17 cellular contexts compared by ENCODE assay signal in the genomic region with DNA sequence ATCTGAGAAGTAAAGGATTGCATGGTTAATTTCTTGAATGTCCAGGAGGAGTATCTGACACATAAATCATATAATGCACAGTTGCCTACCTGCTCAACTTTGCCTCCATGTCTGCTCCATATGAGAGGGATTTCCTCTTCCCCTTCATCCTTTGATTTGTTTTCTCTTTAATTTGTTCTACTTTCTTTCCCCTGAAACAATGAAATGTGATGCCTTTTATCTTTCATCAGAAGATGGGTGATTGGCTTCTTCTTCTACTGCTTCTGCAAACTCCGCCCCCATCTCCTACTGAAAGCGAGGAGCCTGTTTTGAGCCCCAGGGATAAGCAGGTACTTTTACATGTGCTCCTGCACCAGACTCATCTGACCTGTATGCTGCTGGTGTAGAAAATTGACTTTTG. TPM values are rescaled to one million over a fixed set of nuclear protein-coding genes. Genes with fewer than 3 reads are reported as not detected.
DNase-seq lines count a peak whose midpoint lies in the region; ATAC-seq and TF ChIP-seq lines count a peak whose summit lies in the region.
"Had no signal": no experiment of that assay in that cellular context is flagged by ENCODE, and none has a peak within 500 bp of the region (broad histone marks: within the 10 kb centered on the region; RNA-seq: fewer than 3 reads in every experiment).

No MANE protein-coding gene starts in this region.

- H3K79me1 ChIP-seq in H9 (ENCODE audit: insufficient read depth, low read depth, low read length, poor library complexity, severe bottlenecking) (no peaks in the 10 kb centered on the region), mesendoderm (ENCODE audit: low read length) (no peaks in the 10 kb centered on the region)

- H3T11ph ChIP-seq in H9 (ENCODE audit: low read length) = no peak overlapping the region

- H3K4me3 Mint-ChIP-seq in CD4-positive, CD25-positive, alpha-beta regulatory T cell = no peak overlapping the region
- H3K4me3 Mint-ChIP-seq in H9 = no peak overlapping the region
- no peak overlapping the region for H3K4me3 Mint-ChIP-seq in WTC11
- H3K4me3 Mint-ChIP-seq in T-helper 2 cell treated with Interferon-gamma antibody and Interleukin-4, amounts not matched to agents 5 μg/mL and 100 μg/mL, for 36 hours = no peak overlapping the region
- H3K4me3 Mint-ChIP-seq: CD4-positive, alpha-beta T cell; HFFc6 had no signal

- H4K5ac ChIP-seq in H9 (ENCODE audit: insufficient read length, low read depth, low read length) (no peak overlapping the region), mesendoderm (ENCODE audit: low read length) (no peak overlapping the region)

- H3K27me3 ChIP-seq in CD4-positive, CD25-positive, alpha-beta regulatory T cell (ENCODE audit: control insufficient read depth, insufficient read depth, low read length) = no peaks in the 10 kb centered on the region
- no peaks in the 10 kb centered on the region for H3K27me3 ChIP-seq in H9 (ENCODE audit: insufficient read depth, low read length)
- H3K27me3 ChIP-seq in mesendoderm (ENCODE audit: insufficient read depth, low read length, poor library complexity) = no peaks in the 10 kb centered on the region
- H3K27me3 ChIP-seq: BE2C had no signal

- no peak overlapping the region for H3K14ac ChIP-seq in H9 (ENCODE audit: insufficient read depth, low read length)

- H3K9me3 Mint-ChIP-seq in CD4-positive, CD25-positive, alpha-beta regulatory T cell = peaks cover 0 to 2% (median 0%) of the 10 kb centered on the region in 7 donors
- no peaks in the 10 kb centered on the region; a peak in 1 of 5 replicates for H3K9me3 Mint-ChIP-seq in H9
- H3K9me3 Mint-ChIP-seq in WTC11 = no peaks in the 10 kb centered on the region
- H3K9me3 Mint-ChIP-seq in T-helper 2 cell treated with Interferon-gamma antibody and Interleukin-4, amounts not matched to agents 5 μg/mL and 100 μg/mL, for 36 hours = no peaks in the 10 kb centered on the region
- H3K9me3 Mint-ChIP-seq: CD4-positive, alpha-beta T cell; HFFc6 had no signal

- H3K36me3 ChIP-seq in CD4-positive, CD25-positive, alpha-beta regulatory T cell (ENCODE audit: control insufficient read depth, insufficient read depth, low read length) = no peaks in the 10 kb centered on the region
- no peaks in the 10 kb centered on the region for H3K36me3 ChIP-seq in mesendoderm (ENCODE audit: control insufficient read depth, insufficient read depth, low read length)
- H3K36me3 ChIP-seq: BE2C had no signal

- no peaks in the 10 kb centered on the region for H3K27me3 Mint-ChIP-seq in CD4-positive, CD25-positive, alpha-beta regulatory T cell
- H3K27me3 Mint-ChIP-seq in H9 (ENCODE audit: low read depth) (peaks cover 2% of the 10 kb centered on the region), WTC11 (ENCODE audit: low read depth) (no peaks in the 10 kb centered on the region; the same call in none of the 2 replicates)
- peaks cover 2% of the 10 kb centered on the region for H3K27me3 Mint-ChIP-seq in T-helper 2 cell treated with Interferon-gamma antibody and Interleukin-4, amounts not matched to agents 5 μg/mL and 100 μg/mL, for 36 hours (ENCODE audit: low read depth)
- H3K27me3 Mint-ChIP-seq: CD4-positive, alpha-beta T cell had no signal

- H2BK5ac ChIP-seq in H9 (ENCODE audit: insufficient read length, low read length) = no peak overlapping the region
- no peak overlapping the region for H2BK5ac ChIP-seq in mesendoderm (ENCODE audit: low read length)

- no peak for ATAC-seq in CD4-positive, CD25-positive, alpha-beta regulatory T cell (ENCODE audit: low read depth in 2 of 2)
- peak; percentile 19; the same call in 1 of the 2 replicates for ATAC-seq in WTC11
- ATAC-seq: K562 had no signal

- no peak overlapping the region for H4K91ac ChIP-seq in H9 (ENCODE audit: insufficient read length, low read depth, low read length)

- H3K56ac ChIP-seq in H9 (ENCODE audit: insufficient read length, low read depth, low read length) (no peak overlapping the region), mesendoderm (ENCODE audit: low read length) (no peak overlapping the region)

- H3K79me2 ChIP-seq in H9 (ENCODE audit: insufficient read depth, low read length) = no peaks in the 10 kb centered on the region
- H3K79me2 ChIP-seq in mesendoderm (ENCODE audit: control insufficient read depth, insufficient read depth, low read length) = no peaks in the 10 kb centered on the region

- H2BK120ac ChIP-seq in H9 (ENCODE audit: low read depth, low read length, poor library complexity, severe bottlenecking) (no peak overlapping the region), mesendoderm (ENCODE audit: low read depth, low read length) (no peak overlapping the region)

- CTCF ChIA-PET in WTC11 (lab: Charles Lee) = no interaction called here

- TF ChIP-seq CTCF in H9 (conservative IDR thresholded peaks at IDR 0.05) (no peak), WTC11 (IDR thresholded peaks at IDR 0.05) (no peak)

- no peaks in the 10 kb centered on the region for H4K20me1 ChIP-seq in H9 (ENCODE audit: control insufficient read depth, insufficient read depth, insufficient read length)

- peaks cover 14 to 34% (median 27%) of the 10 kb centered on the region in 4 donors for H3K4me1 Mint-ChIP-seq in CD4-positive, CD25-positive, alpha-beta regulatory T cell
- H3K4me1 Mint-ChIP-seq in H9 (peaks cover 40 to 45% of the 10 kb centered on the region in 2 experiments), WTC11 (peaks cover 51% of the 10 kb centered on the region)
- H3K4me1 Mint-ChIP-seq in T-helper 2 cell treated with Interferon-gamma antibody and Interleukin-4, amounts not matched to agents 5 μg/mL and 100 μg/mL, for 36 hours (ENCODE audit: low read depth) = peaks cover 26% of the 10 kb centered on the region

- peaks cover 4% of the 10 kb centered on the region for H3K4me1 ChIP-seq in CD4-positive, CD25-positive, alpha-beta regulatory T cell (ENCODE audit: control insufficient read depth, insufficient read depth, low read length, poor library complexity, severe bottlenecking)
- peaks cover 16% of the 10 kb centered on the region for H3K4me1 ChIP-seq in H9 (ENCODE audit: insufficient read depth, low read length)
- peaks cover 27% of the 10 kb centered on the region for H3K4me1 ChIP-seq in mesendoderm (ENCODE audit: control insufficient read depth, low read depth, low read length)
- H3K4me1 ChIP-seq: Caco-2 had no signal

- H3K4ac ChIP-seq in H9 (ENCODE audit: low read depth, low read length) (no peak overlapping the region), mesendoderm (ENCODE audit: low read depth, low read length) (peak overlapping the region; percentile 52)

- H3K4me3 ChIP-seq in CD4-positive, CD25-positive, alpha-beta regulatory T cell (ENCODE audit: low read depth, low read length) = no peak overlapping the region
- no peak overlapping the region for H3K4me3 ChIP-seq in mesendoderm (ENCODE audit: low read length)
- H3K4me3 ChIP-seq: K562 had no signal

- POLR2A ChIA-PET in WTC11 (lab: Charles Lee) = no interaction called here

- no peaks in the 10 kb centered on the region for H3K9me3 ChIP-seq in CD4-positive, CD25-positive, alpha-beta regulatory T cell (ENCODE audit: control insufficient read depth in 2 of 2, low read length in 2 of 2)
- H3K9me3 ChIP-seq in H9 (ENCODE audit: control insufficient read depth, low read depth, low read length) = no peaks in the 10 kb centered on the region
- H3K9me3 ChIP-seq: BE2C, Caco-2 had no signal

- no peaks in the 10 kb centered on the region for H3K36me3 Mint-ChIP-seq in CD4-positive, CD25-positive, alpha-beta regulatory T cell
- H3K36me3 Mint-ChIP-seq in H9 (ENCODE audit: insufficient read depth in 1 of 3, low read depth in 3 of 3) (no peaks in the 10 kb centered on the region; a peak in 1 of 7 replicates), WTC11 (no peaks in the 10 kb centered on the region)
- H3K36me3 Mint-ChIP-seq in T-helper 2 cell treated with Interferon-gamma antibody and Interleukin-4, amounts not matched to agents 5 μg/mL and 100 μg/mL, for 36 hours (ENCODE audit: low read depth) = no peaks in the 10 kb centered on the region

- H2BK20ac ChIP-seq in H9 (ENCODE audit: low read depth, low read length, poor library complexity, severe bottlenecking) = no peak overlapping the region

- H3K9ac ChIP-seq in H9 (ENCODE audit: extremely low read depth, insufficient read length, low read length) = no peak overlapping the region
- H3K9ac ChIP-seq in mesendoderm (ENCODE audit: low read length) = no peak overlapping the region

- WGBS in H9 (ENCODE audit: extremely low coverage, insufficient read length, low lambda C conversion rate) = no CpG with 5 or more reads among the region's 2 CpGs
- no CpG with 5 or more reads among the region's 2 CpGs for WGBS in mesendoderm (ENCODE audit: extremely low coverage, insufficient coverage, low lambda C conversion rate)

- DNase-seq in CD4-positive, CD25-positive, alpha-beta regulatory T cell = no peak
- no peak for DNase-seq in H9
- no peak for DNase-seq in WTC11 (ENCODE audit: low spot score)
- DNase-seq in mesendoderm = no peak
- no peak for DNase-seq in T-helper 2 cell treated with Interferon-gamma antibody and Interleukin-4, amounts not matched to agents 5 μg/mL and 100 μg/mL, for 36 hours (ENCODE audit: low spot score)
- DNase-seq in nucleus accumbens (lab: John Stamatoyannopoulos, UW) = no peak
- no peak for DNase-seq in NCI-H345 treated with DMSO at 0.1 percent for 48 hours (lab: John Stamatoyannopoulos, UW; ENCODE audit: unreplicated experiment)
- DNase-seq: BE2C; C1 segment of cervical spinal cord; Caco-2; CD4-positive, alpha-beta T cell; GDM1; HCEC 1CT; HFFc6; IMR-90 had no signal

- H2AFZ ChIP-seq in H9 (ENCODE audit: low read length) = no peak overlapping the region

- peak overlapping the region; percentile 14 for H3K4me2 ChIP-seq in H9 (ENCODE audit: insufficient read depth, insufficient read length, low read length)
- H3K4me2 ChIP-seq in mesendoderm (ENCODE audit: low read length) = no peak overlapping the region

- H2BK15ac ChIP-seq in H9 (ENCODE audit: low read depth, low read length) (no peak overlapping the region), mesendoderm (replicated peaks; ENCODE audit: low read depth) (peak overlapping the region; percentile 37)

- H2AK5ac ChIP-seq in H9 (ENCODE audit: insufficient read length, low read length) (no peak overlapping the region), mesendoderm (ENCODE audit: low read length) (no peak overlapping the region)

- peak overlapping the region in 2 of 3 donors; percentile 58 to 80 for H3K27ac Mint-ChIP-seq in CD4-positive, CD25-positive, alpha-beta regulatory T cell
- H3K27ac Mint-ChIP-seq in H9 (no peak overlapping the region), WTC11 (no peak overlapping the region)
- H3K27ac Mint-ChIP-seq in T-helper 2 cell treated with Interferon-gamma antibody and Interleukin-4, amounts not matched to agents 5 μg/mL and 100 μg/mL, for 36 hours = no peak overlapping the region
- H3K27ac Mint-ChIP-seq: CD4-positive, alpha-beta T cell; HFFc6 had no signal

- no peak overlapping the region for H4K8ac ChIP-seq in H9 (replicated peaks; ENCODE audit: insufficient read length, low read depth, low read length)
- no peak overlapping the region for H4K8ac ChIP-seq in mesendoderm (ENCODE audit: low read depth, low read length)

- H3K27ac ChIP-seq in CD4-positive, CD25-positive, alpha-beta regulatory T cell (ENCODE audit: insufficient read depth, low read length, poor library complexity, severe bottlenecking) = no peak overlapping the region
- no peak overlapping the region for H3K27ac ChIP-seq in H9 (ENCODE audit: insufficient read length, low read depth, low read length)
- H3K27ac ChIP-seq in mesendoderm (ENCODE audit: low read depth, low read length) = no peak overlapping the region
- H3K27ac ChIP-seq: HL-60 had no signal

- no peak overlapping the region for H2BK12ac ChIP-seq in H9 (ENCODE audit: insufficient read length, low read depth, low read length)

- H3K23ac ChIP-seq in H9 (ENCODE audit: insufficient read length, low read depth, low read length) = no peak overlapping the region
- no peak overlapping the region for H3K23ac ChIP-seq in mesendoderm (ENCODE audit: low read length)

- H3K23me2 ChIP-seq in H9 (ENCODE audit: insufficient read length, low read depth, low read length, poor library complexity, severe bottlenecking) = no peaks in the 10 kb centered on the region

- no peak overlapping the region for H3K18ac ChIP-seq in H9 (ENCODE audit: insufficient read length, low read depth, low read length)
- H3K18ac ChIP-seq in mesendoderm (ENCODE audit: low read length) = peak overlapping the region; percentile 87

RNA-seq across cellular contexts. Expression of a gene that starts 9.9 kb away (rescaled TPM):
- 1,033 TPM for total RNA-seq in CD4-positive, CD25-positive, alpha-beta regulatory T cell
- polyA plus RNA-seq in CD4-positive, CD25-positive, alpha-beta regulatory T cell = 100 to 1,000 TPM; 489 to 636 (median 541) TPM
- 29.0 and 29.9 TPM in 2 replicates for total RNA-seq in H9 (2021)
- total RNA-seq in WTC11 (2021) = 25.3 to 33.1 TPM (median 27.2 TPM) in 3 replicates
- polyA plus RNA-seq in mesendoderm (2013, experiment 1 of 2) = 23.7 TPM
- 24.2 TPM for polyA plus RNA-seq in mesendoderm (2013, experiment 2 of 2)

Comparison
In these comparisons a context has a peak if more than half of its experiments do, and no peak if none do; other contexts are left out.
1. H3K27ac Mint-ChIP-seq: peak in CD4-positive, CD25-positive, alpha-beta regulatory T cell (2 of 3); none in H9 (0 of 3), WTC11 (single experiment) and T-helper 2 cell treated with Interferon-gamma antibody and Interleukin-4, amounts not matched to agents 5 μg/mL and 100 μg/mL, for 36 hours (single experiment).
2. RNA of a gene that starts 9.9 kb away (total RNA-seq): 1,033 TPM in CD4-positive, CD25-positive, alpha-beta regulatory T cell (single experiment); 25.3 to 33.1 TPM in WTC11 and 29.0 to 29.9 TPM in H9; every median in the first group is over 10 times any median in the second.